ENCODE assay signal across 12 cellular contexts in genomic region chr11:65641233-65642013, GRCh38. TPM values are rescaled to one million over a fixed set of nuclear protein-coding genes. Genes with fewer than 3 reads are reported as not detected.
DNase-seq lines count a peak whose midpoint lies in the region; ATAC-seq, FAIRE-seq and TF ChIP-seq lines count a peak whose summit lies in the region.
"Had no signal": no experiment of that assay in that cellular context is flagged by ENCODE, and none has a peak within 500 bp of the region (broad histone marks: within the 10 kb centered on the region; RNA-seq: fewer than 3 reads in every experiment).

No MANE protein-coding gene starts in this region.

- no peak overlapping the region; the same call in 1 of the 2 replicates for H3K18ac ChIP-seq in H1 (ENCODE audit: extremely low read depth, low read length)

- H3K4me1 ChIP-seq in DOHH2 (ENCODE audit: control insufficient read depth, low read length) (peaks cover 49% of the 10 kb centered on the region), NT2/D1 (ENCODE audit: insufficient read depth, insufficient read length) (peaks cover 34% of the 10 kb centered on the region), H1 (replicated peaks in 1 of 4; ENCODE audit: control insufficient read depth in 3 of 4, insufficient read depth in 4 of 4, low read length in 3 of 4) (peaks cover 3 to 36% (median 22%) of the 10 kb centered on the region in 4 experiments)

- H3K9ac ChIP-seq in NT2/D1 (ENCODE audit: insufficient read length, low read depth) (peak overlapping the region; percentile 42), H1 (replicated peaks in 1 of 4; ENCODE audit: extremely low read depth in 1 of 4, low read depth in 3 of 4, low read length in 3 of 4) (no peak overlapping the region)

- no peak overlapping the region for H3K4ac ChIP-seq in H1 (replicated peaks; ENCODE audit: insufficient read length, low read depth, low read length)

- peak overlapping the region; percentile 50 for H3K4me3 Mint-ChIP-seq in progenitor cell of endocrine pancreas (ENCODE audit: low read depth)

- H3K27ac Mint-ChIP-seq in progenitor cell of endocrine pancreas = no peak overlapping the region

- no peak for TF ChIP-seq POLR2A in H1 (IDR thresholded peaks at IDR 0.05; ENCODE audit: control extremely low read depth in 1 of 2, low read depth in 2 of 2, low read length in 2 of 2)

- peaks cover 6% of the 10 kb centered on the region for H3K4me1 Mint-ChIP-seq in progenitor cell of endocrine pancreas (ENCODE audit: low read depth)

- no peak overlapping the region for H3K14ac ChIP-seq in H1 (ENCODE audit: insufficient read length)

- no peaks in the 10 kb centered on the region; the same call in 1 of the 2 replicates for H3K79me1 ChIP-seq in H1 (ENCODE audit: low read depth, low read length)

- TF ChIP-seq CTCF in DOHH2 (IDR thresholded peaks at IDR 0.05; ENCODE audit: low read depth, low read length, poor library complexity, severe bottlenecking) (no peak), H1 (IDR thresholded peaks at IDR 0.05; ENCODE audit: control extremely low read depth in 1 of 3, insufficient read depth in 1 of 3, low read depth in 1 of 3, low read length in 3 of 3) (no peak), progenitor cell of endocrine pancreas (IDR thresholded peaks at IDR 0.05; ENCODE audit: unreplicated experiment) (no peak)

- H4K91ac ChIP-seq in H1 (replicated peaks; ENCODE audit: insufficient read length, low read length) = peak overlapping the region; percentile 52

- peaks cover 3% of the 10 kb centered on the region for H3K36me3 Mint-ChIP-seq in progenitor cell of endocrine pancreas (ENCODE audit: insufficient read depth)

- no peaks in the 10 kb centered on the region for H3K9me3 Mint-ChIP-seq in progenitor cell of endocrine pancreas (ENCODE audit: low read depth)

- no peak for ATAC-seq in HG02970 (IDR thresholded peaks at IDR 0.05; ENCODE audit: low FRiP score, unreplicated experiment)
- ATAC-seq: Panc1 had no signal

- TF ChIP-seq RAD21 in H1 (IDR thresholded peaks at IDR 0.05 in 1 of 2, conservative IDR thresholded peaks at IDR 0.05 in 1 of 2; ENCODE audit: low read depth in 2 of 2, low read length in 2 of 2) = no peak

- H3K27me3 ChIP-seq in DOHH2 (ENCODE audit: control insufficient read depth, low read length) = no peaks in the 10 kb centered on the region
- H3K27me3 ChIP-seq in NT2/D1 (ENCODE audit: insufficient read depth, insufficient read length) = no peaks in the 10 kb centered on the region
- peaks cover 0 to 4% (median 2%) of the 10 kb centered on the region in 4 experiments; a peak in 3 of 7 replicates for H3K27me3 ChIP-seq in H1 (replicated peaks in 1 of 4; ENCODE audit: control insufficient read depth in 3 of 4, extremely low read depth in 1 of 4, insufficient read depth in 3 of 4, low read length in 3 of 4)

- FAIRE-seq in H1 (lab: Jason Lieb, UNC) = no peak
- FAIRE-seq: urothelium cell line had no signal

- H4K8ac ChIP-seq in H1 (ENCODE audit: extremely low read depth, insufficient read depth, low read length) = peak overlapping the region; percentile 17; the same call in 1 of the 2 replicates

- H3K9me3 ChIP-seq in DOHH2 (ENCODE audit: control insufficient read depth, insufficient read depth, low read length) (no peaks in the 10 kb centered on the region), NT2/D1 (ENCODE audit: insufficient read depth, low read length) (no peaks in the 10 kb centered on the region), H1 (ENCODE audit: insufficient read depth in 2 of 2, low read depth in 1 of 2, low read length in 1 of 2) (no peaks in the 10 kb centered on the region)

- WGBS in H1 (ENCODE audit: extremely low coverage in 1 of 2, insufficient coverage in 1 of 2, insufficient read length in 1 of 2, insufficient replicate concordance in 2 of 2, low coverage in 1 of 2, low lambda C conversion rate in 2 of 2, missing lambda C conversion rate in 1 of 2), 2 experiments = 76% methylated on average over 18 of the region's 18 CpGs; no CpG with 5 or more reads in 1 of the 2 experiments

- H3K79me2 ChIP-seq in DOHH2 (ENCODE audit: control insufficient read depth, low read length) (peaks cover 28% of the 10 kb centered on the region), H1 (ENCODE audit: control insufficient read depth in 1 of 2, insufficient read depth in 2 of 2, low read length in 2 of 2) (no peaks in the 10 kb centered on the region)

- CTCF ChIA-PET in H1 (lab: Charles Lee; ENCODE audit: partially characterized antibody) = interaction anchor here (0.7 to 2.4 kb wide), 13 partner anchors 9 to 983 kb away, joined by 3 to 12 read pairs (median 4); partner anchors contain the start of genes AP5B1 and KAT5

- H4K20me1 ChIP-seq in DOHH2 (ENCODE audit: control insufficient read depth, insufficient read depth, low read depth, low read length) (no peaks in the 10 kb centered on the region), H1 (replicated peaks in 1 of 2; ENCODE audit: control insufficient read depth in 1 of 2, insufficient read depth in 2 of 2, low read length in 2 of 2) (peaks cover 0 to 11% of the 10 kb centered on the region in 2 experiments)

- H2AFZ ChIP-seq in H1 (ENCODE audit: low read length) = peak overlapping the region; percentile 52; the same call in 1 of the 2 replicates

- no peaks in the 10 kb centered on the region for H3K9me2 ChIP-seq in DOHH2 (replicated peaks; ENCODE audit: control insufficient read depth, low read length)

- H3K23me2 ChIP-seq in H1 (ENCODE audit: low read depth, low read length) = peaks cover 8% of the 10 kb centered on the region; the same call in 1 of the 2 replicates

- 0 out of 2 replicates have a peak overlapping the region, but pooled peaks have one; percentile 16 for H2BK15ac ChIP-seq in H1 (ENCODE audit: low read length)

- peaks cover 28% of the 10 kb centered on the region for H3F3A ChIP-seq in DOHH2 (ENCODE audit: control insufficient read depth, insufficient read depth)

- H3K23ac ChIP-seq in H1 (ENCODE audit: insufficient read length) = no peak overlapping the region

- peaks cover 23% of the 10 kb centered on the region for H3K27me3 Mint-ChIP-seq in progenitor cell of endocrine pancreas

- peak overlapping the region; percentile 40; the same call in 1 of the 2 replicates for H2BK5ac ChIP-seq in H1 (ENCODE audit: low read depth, low read length)

- peaks cover 78% of the 10 kb centered on the region for H3K36me3 ChIP-seq in DOHH2 (ENCODE audit: control insufficient read depth, low read length)
- H3K36me3 ChIP-seq in NT2/D1 (ENCODE audit: insufficient read depth, insufficient read length, low read length) = peaks cover 52% of the 10 kb centered on the region
- peaks cover 0 to 6% (median 2%) of the 10 kb centered on the region in 4 experiments; a peak in 3 of 8 replicates for H3K36me3 ChIP-seq in H1 (ENCODE audit: control insufficient read depth in 2 of 4, insufficient read depth in 4 of 4, low read length in 3 of 4)

- H4K5ac ChIP-seq in H1 (ENCODE audit: insufficient read length, low read depth, low read length) = peak overlapping the region; percentile 86

- peak overlapping the region; percentile 80; the same call in 1 of the 2 replicates for H2BK12ac ChIP-seq in H1 (ENCODE audit: low read depth, low read length)

- no peak overlapping the region for H3K56ac ChIP-seq in H1 (replicated peaks; ENCODE audit: insufficient read length, low read depth, low read length)

- DNase-seq in NT2/D1 (ENCODE audit: low read depth, low spot score) = no peak
- DNase-seq in H1 (ENCODE audit: low read depth in 1 of 2, low spot score in 2 of 2) = no peak
- DNase-seq in progenitor cell of endocrine pancreas (ENCODE audit: low spot score, unreplicated experiment) = no peak
- no peak for DNase-seq in NCI-H2196 (lab: John Stamatoyannopoulos, UW; ENCODE audit: unreplicated experiment)
- DNase-seq in globus pallidus (ENCODE audit: low spot score) = no peak
- no peak for DNase-seq in NCI-H1694 (lab: John Stamatoyannopoulos, UW)
- DNase-seq: DND-41 had no signal

- peak overlapping the region; percentile 97 for H3K27ac ChIP-seq in DOHH2 (ENCODE audit: low read depth, low read length)
- no peak overlapping the region for H3K27ac ChIP-seq in H1 (ENCODE audit: low read depth, low read length)

- H3K4me2 ChIP-seq in DOHH2 (ENCODE audit: low read length) (peak overlapping the region; percentile 100), H1 (ENCODE audit: insufficient read depth in 1 of 2, low read depth in 2 of 2, low read length in 2 of 2) (peak overlapping the region; percentile 77 to 98)

- H2BK20ac ChIP-seq in H1 (ENCODE audit: low read length) = 0 out of 2 replicates have a peak overlapping the region, but pooled peaks have one; percentile 21

- H3K4me3 ChIP-seq in DOHH2 (ENCODE audit: low read length) (peak overlapping the region; percentile 84), NT2/D1 (ENCODE audit: insufficient read length, low read depth) (no peak overlapping the region), H1 (ENCODE audit: extremely low read depth in 1 of 4, insufficient read depth in 2 of 4, low read depth in 3 of 4, low read length in 4 of 4) (peak overlapping the region in 2 of 4 experiments; percentile 26 to 70; a peak in 5 of 8 replicates)

- H2BK120ac ChIP-seq in H1 (replicated peaks; ENCODE audit: low read depth, low read length) = no peak overlapping the region

- H2AK5ac ChIP-seq in H1 (ENCODE audit: low read depth, low read length) = peak overlapping the region; percentile 40; the same call in 1 of the 2 replicates

- no peak for TF ChIP-seq EP300 in H1 (IDR thresholded peaks at IDR 0.05; ENCODE audit: borderline replicate concordance in 1 of 2, low read depth in 2 of 2, low read length in 2 of 2)

- POLR2A ChIA-PET in H1 (lab: Charles Lee; ENCODE audit: partially characterized antibody) = interaction anchor here (0.5 to 6.0 kb wide), 8 partner anchors 11 to 217 kb away, joined by 3 to 56 read pairs (median 6); partner anchors contain the start of genes CFL1 and RELA

RNA-seq across cellular contexts. Expression of gene SIPA1, which starts 3.5 kb away (rescaled TPM):
- total RNA-seq in H1 (2021; fragmentation: NEBNext Ultra II Directional; extraction: Animal tissue kit (Norgen Biotek cat#: 25700)) = 67.5 and 72.2 TPM in 2 replicates
- 35.3 and 59.2 TPM in 2 replicates for polyA plus RNA-seq in H1 (2011; rRNA removed)
- 35.5 TPM for polyA plus RNA-seq in H1 (2011; cell fraction: cytosol; rRNA removed)
- 111 TPM for polyA plus RNA-seq in H1 (2011; cell fraction: nucleus; rRNA removed)
- polyA plus RNA-seq in H1 (2012, experiment 1 of 2) = 26.3 to 53.9 TPM (median 48.6 TPM) in 4 replicates
- polyA plus RNA-seq in H1 (2012, experiment 2 of 2) = 37.6 TPM
- 74.5 TPM for polyA plus RNA-seq in H1 (2013, experiment 1 of 2)
- polyA plus RNA-seq in H1 (2013, experiment 2 of 2) = 69.1 TPM
- 17.6 and 30.3 TPM in 2 replicates for polyA minus RNA-seq in H1 (2011; rRNA and poly(A)+ RNA removed)
- 39.3 TPM for polyA minus RNA-seq in H1 (2011; cell fraction: cytosol; rRNA and poly(A)+ RNA removed)
- polyA minus RNA-seq in H1 (2011; cell fraction: nucleus; rRNA and poly(A)+ RNA removed) = 48.9 TPM
- 19.5 and 20.2 TPM in 2 replicates for total RNA-seq in progenitor cell of endocrine pancreas

RNA-seq across cellular contexts. Expression of gene RELA, which starts 21.3 kb away (rescaled TPM):
- 25.5 and 27.5 TPM in 2 replicates for total RNA-seq in H1 (2021; fragmentation: NEBNext Ultra II Directional; extraction: Animal tissue kit (Norgen Biotek cat#: 25700))
- 21.9 and 28.8 TPM in 2 replicates for polyA plus RNA-seq in H1 (2011; rRNA removed)
- 13.3 TPM for polyA plus RNA-seq in H1 (2011; cell fraction: cytosol; rRNA removed)
- 67.2 TPM for polyA plus RNA-seq in H1 (2011; cell fraction: nucleus; rRNA removed)
- polyA plus RNA-seq in H1 (2012, experiment 1 of 2) = 22.2 to 30.9 TPM (median 25.1 TPM) in 4 replicates
- polyA plus RNA-seq in H1 (2012, experiment 2 of 2) = 24.7 TPM
- 23.9 TPM for polyA plus RNA-seq in H1 (2013, experiment 1 of 2)
- polyA plus RNA-seq in H1 (2013, experiment 2 of 2) = 22.6 TPM
- 20.0 and 30.6 TPM in 2 replicates for polyA minus RNA-seq in H1 (2011; rRNA and poly(A)+ RNA removed)
- polyA minus RNA-seq in H1 (2011; cell fraction: cytosol; rRNA and poly(A)+ RNA removed) = 13.8 TPM
- polyA minus RNA-seq in H1 (2011; cell fraction: nucleus; rRNA and poly(A)+ RNA removed) = 29.0 TPM
- total RNA-seq in progenitor cell of endocrine pancreas = 54.2 and 54.5 TPM in 2 replicates

RNA-seq across cellular contexts. Expression of gene PCNX3, which starts 25.8 kb away (rescaled TPM):
- total RNA-seq in H1 (2021; fragmentation: NEBNext Ultra II Directional; extraction: Animal tissue kit (Norgen Biotek cat#: 25700)) = 38.8 and 39.4 TPM in 2 replicates
- polyA plus RNA-seq in H1 (2011; rRNA removed) = 27.2 and 45.1 TPM in 2 replicates
- polyA plus RNA-seq in H1 (2011; cell fraction: cytosol; rRNA removed) = 17.7 TPM
- 108 TPM for polyA plus RNA-seq in H1 (2011; cell fraction: nucleus; rRNA removed)
- 19.0 to 39.6 TPM (median 33.1 TPM) in 4 replicates for polyA plus RNA-seq in H1 (2012, experiment 1 of 2)
- polyA plus RNA-seq in H1 (2012, experiment 2 of 2) = 28.8 TPM
- polyA plus RNA-seq in H1 (2013, experiment 1 of 2) = 26.5 TPM
- 26.0 TPM for polyA plus RNA-seq in H1 (2013, experiment 2 of 2)
- 26.2 and 30.5 TPM in 2 replicates for polyA minus RNA-seq in H1 (2011; rRNA and poly(A)+ RNA removed)
- polyA minus RNA-seq in H1 (2011; cell fraction: cytosol; rRNA and poly(A)+ RNA removed) = 34.0 TPM
- 46.0 TPM for polyA minus RNA-seq in H1 (2011; cell fraction: nucleus; rRNA and poly(A)+ RNA removed)
- 59.5 and 66.0 TPM in 2 replicates for total RNA-seq in progenitor cell of endocrine pancreas

RNA-seq across cellular contexts. Expression of gene MAP3K11, which starts 27.4 kb away (rescaled TPM):
- 44.6 and 48.4 TPM in 2 replicates for total RNA-seq in H1 (2021; fragmentation: NEBNext Ultra II Directional; extraction: Animal tissue kit (Norgen Biotek cat#: 25700))
- 30.3 and 45.8 TPM in 2 replicates for polyA plus RNA-seq in H1 (2011; rRNA removed)
- 27.4 TPM for polyA plus RNA-seq in H1 (2011; cell fraction: cytosol; rRNA removed)
- polyA plus RNA-seq in H1 (2011; cell fraction: nucleus; rRNA removed) = 44.3 TPM
- 33.6 to 39.5 TPM (median 37.5 TPM) in 4 replicates for polyA plus RNA-seq in H1 (2012, experiment 1 of 2)
- 31.2 TPM for polyA plus RNA-seq in H1 (2012, experiment 2 of 2)
- polyA plus RNA-seq in H1 (2013, experiment 1 of 2) = 28.0 TPM
- 25.0 TPM for polyA plus RNA-seq in H1 (2013, experiment 2 of 2)
- polyA minus RNA-seq in H1 (2011; rRNA and poly(A)+ RNA removed) = 17.7 and 26.1 TPM in 2 replicates
- 28.2 TPM for polyA minus RNA-seq in H1 (2011; cell fraction: cytosol; rRNA and poly(A)+ RNA removed)
- 39.8 TPM for polyA minus RNA-seq in H1 (2011; cell fraction: nucleus; rRNA and poly(A)+ RNA removed)
- total RNA-seq in progenitor cell of endocrine pancreas = 61.4 and 63.8 TPM in 2 replicates

RNA-seq across cellular contexts. Expression of gene KCNK7, which starts 45.8 kb away (rescaled TPM):
- 0.42 and 1.0 TPM in 2 replicates for total RNA-seq in H1 (2021; fragmentation: NEBNext Ultra II Directional; extraction: Animal tissue kit (Norgen Biotek cat#: 25700))
- 0.74 and 1.4 TPM in 2 replicates for polyA plus RNA-seq in H1 (2011; rRNA removed)
- polyA plus RNA-seq in H1 (2011; cell fraction: cytosol; rRNA removed) = 0.71 TPM
- 1.4 TPM for polyA plus RNA-seq in H1 (2011; cell fraction: nucleus; rRNA removed)
- polyA plus RNA-seq in H1 (2012, experiment 1 of 2) = 0.32 to 1.1 TPM (median 0.65 TPM) in 3 of 4 replicates, not detected in the other
- not detected for polyA plus RNA-seq in H1 (2012, experiment 2 of 2)
- 0.18 TPM for polyA plus RNA-seq in H1 (2013, experiment 1 of 2)
- 0.24 TPM for polyA plus RNA-seq in H1 (2013, experiment 2 of 2)
- 0.19 and 0.71 TPM in 2 replicates for polyA minus RNA-seq in H1 (2011; rRNA and poly(A)+ RNA removed)
- not detected for polyA minus RNA-seq in H1 (2011; cell fraction: cytosol; rRNA and poly(A)+ RNA removed)
- 1.1 TPM for polyA minus RNA-seq in H1 (2011; cell fraction: nucleus; rRNA and poly(A)+ RNA removed)
- total RNA-seq in progenitor cell of endocrine pancreas = 0.95 and 1.7 TPM in 2 replicates
- total RNA-seq: kidney epithelial cell had no signal
